8 cellular contexts compared by ENCODE assay signal in the genomic region with DNA sequence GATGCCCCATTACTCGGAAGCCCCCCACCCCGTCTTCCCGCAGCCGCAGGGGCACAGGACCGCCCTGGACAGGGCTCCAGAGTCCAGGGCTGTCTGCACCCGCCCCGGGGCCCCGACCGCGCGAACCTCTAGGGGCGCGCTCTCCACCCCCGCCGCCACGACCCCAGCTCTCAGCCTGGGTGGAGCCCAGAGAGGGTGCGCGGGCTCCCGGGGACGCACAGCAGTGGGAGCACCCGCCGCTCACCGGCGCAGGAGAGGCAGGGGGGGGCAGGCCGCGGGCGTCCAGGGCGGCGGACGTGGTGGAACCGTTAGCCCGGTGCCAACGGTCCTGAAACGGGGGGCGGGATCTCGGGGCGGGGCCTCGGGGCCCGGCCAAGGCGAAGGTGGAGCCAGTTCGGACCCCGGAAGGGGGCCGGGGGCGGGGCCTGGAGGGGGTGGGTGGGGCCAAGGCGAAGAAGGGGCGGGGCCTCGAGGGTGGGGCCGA. TPM values are rescaled to one million over a fixed set of nuclear protein-coding genes. Genes with fewer than 3 reads are reported as not detected.
A peak's percentile ranks its signal among the peaks of the same experiment; 100 is the strongest.
DNase-seq lines count a peak whose midpoint lies in the region; ATAC-seq and TF ChIP-seq lines count a peak whose summit lies in the region.

A gene with protein sequence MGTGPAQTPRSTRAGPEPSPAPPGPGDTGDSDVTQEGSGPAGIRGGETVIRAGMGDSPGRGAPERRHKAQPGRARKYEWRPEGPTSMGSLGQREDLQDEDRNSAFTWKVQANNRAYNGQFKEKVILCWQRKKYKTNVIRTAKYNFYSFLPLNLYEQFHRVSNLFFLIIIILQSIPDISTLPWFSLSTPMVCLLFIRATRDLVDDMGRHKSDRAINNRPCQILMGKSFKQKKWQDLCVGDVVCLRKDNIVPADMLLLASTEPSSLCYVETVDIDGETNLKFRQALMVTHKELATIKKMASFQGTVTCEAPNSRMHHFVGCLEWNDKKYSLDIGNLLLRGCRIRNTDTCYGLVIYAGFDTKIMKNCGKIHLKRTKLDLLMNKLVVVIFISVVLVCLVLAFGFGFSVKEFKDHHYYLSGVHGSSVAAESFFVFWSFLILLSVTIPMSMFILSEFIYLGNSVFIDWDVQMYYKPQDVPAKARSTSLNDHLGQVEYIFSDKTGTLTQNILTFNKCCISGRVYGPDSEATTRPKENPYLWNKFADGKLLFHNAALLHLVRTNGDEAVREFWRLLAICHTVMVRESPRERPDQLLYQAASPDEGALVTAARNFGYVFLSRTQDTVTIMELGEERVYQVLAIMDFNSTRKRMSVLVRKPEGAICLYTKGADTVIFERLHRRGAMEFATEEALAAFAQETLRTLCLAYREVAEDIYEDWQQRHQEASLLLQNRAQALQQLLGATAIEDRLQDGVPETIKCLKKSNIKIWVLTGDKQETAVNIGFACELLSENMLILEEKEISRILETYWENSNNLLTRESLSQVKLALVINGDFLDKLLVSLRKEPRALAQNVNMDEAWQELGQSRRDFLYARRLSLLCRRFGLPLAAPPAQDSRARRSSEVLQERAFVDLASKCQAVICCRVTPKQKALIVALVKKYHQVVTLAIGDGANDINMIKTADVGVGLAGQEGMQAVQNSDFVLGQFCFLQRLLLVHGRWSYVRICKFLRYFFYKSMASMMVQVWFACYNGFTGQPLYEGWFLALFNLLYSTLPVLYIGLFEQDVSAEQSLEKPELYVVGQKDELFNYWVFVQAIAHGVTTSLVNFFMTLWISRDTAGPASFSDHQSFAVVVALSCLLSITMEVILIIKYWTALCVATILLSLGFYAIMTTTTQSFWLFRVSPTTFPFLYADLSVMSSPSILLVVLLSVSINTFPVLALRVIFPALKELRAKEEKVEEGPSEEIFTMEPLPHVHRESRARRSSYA (N-terminal part only) (minus strand): TSS at position 335 of the 484 bp plus-strand sequence. CDS start 540 bp downstream, outside the sequence.

- no peak for TF ChIP-seq POLR2A in heart left ventricle (IDR thresholded peaks at IDR 0.05)

- CTCF ChIA-PET in activated CD8-positive, alpha-beta T cell treated with anti-CD3 and anti-CD28 coated beads, Interleukin-2, amount 10 ng/mL, durations not matched to agents 7 days and 5 days (lab: Charles Lee): interaction anchor here (1.3 to 1.6 kb wide), 3 partner anchors 14 to 26 kb away, joined by 4 to 8 read pairs (median 6); no protein-coding TSS in a partner anchor

- H3K36me3 Mint-ChIP-seq in activated CD8-positive, alpha-beta T cell treated with anti-CD3 and anti-CD28 coated beads, Interleukin-2, amount 10 ng/mL, durations not matched to agents 7 days and 5 days (ENCODE audit: low read depth): peaks cover 5% of the 10 kb centered on the region

- H3K27ac ChIP-seq in heart left ventricle (peak within 1 kb of the TSS in 9 of 12 donors; percentile 39 to 83 (median 63)), right cardiac atrium (ENCODE audit: low read length) (peak within 1 kb of the TSS; percentile 40)

- WGBS in heart left ventricle, 4 donors: 0 to 5% (median 3%) methylated on average over 1 to 48 of the region's 48 CpGs
- 2% methylated on average over 48 of the region's 48 CpGs for WGBS in right cardiac atrium

- no peaks in the 10 kb centered on the region for H3K27me3 ChIP-seq in heart left ventricle
- no peaks in the 10 kb centered on the region for H3K27me3 ChIP-seq in right cardiac atrium (ENCODE audit: control insufficient read depth, insufficient read depth)

- peaks cover 24% of the 10 kb centered on the region for H3K4me1 Mint-ChIP-seq in activated CD8-positive, alpha-beta T cell treated with anti-CD3 and anti-CD28 coated beads, Interleukin-2, amount 10 ng/mL, durations not matched to agents 7 days and 5 days (ENCODE audit: low read depth)

- ATAC-seq in heart left ventricle: peak in 1 of 4 donors; percentile 6
- no peak for ATAC-seq in left ventricle myocardium superior
- peak; percentile 21 for ATAC-seq in HG03139 (IDR thresholded peaks at IDR 0.05; ENCODE audit: unreplicated experiment)
- ATAC-seq in activated CD8-positive, alpha-beta T cell treated with anti-CD3 and anti-CD28 coated beads, Interleukin-2, amount 10 ng/mL, durations not matched to agents 7 days and 5 days: peak; percentile 43
- no peak for ATAC-seq in right cardiac atrium
- no peak for ATAC-seq in GM21367 (IDR thresholded peaks at IDR 0.05; ENCODE audit: unreplicated experiment)

- peak within 1 kb of the TSS; percentile 89 for H3K4me3 Mint-ChIP-seq in activated CD8-positive, alpha-beta T cell treated with anti-CD3 and anti-CD28 coated beads, Interleukin-2, amount 10 ng/mL, durations not matched to agents 7 days and 5 days

- H3K27ac Mint-ChIP-seq in activated CD8-positive, alpha-beta T cell treated with anti-CD3 and anti-CD28 coated beads, Interleukin-2, amount 10 ng/mL, durations not matched to agents 7 days and 5 days: peak within 1 kb of the TSS; percentile 100

- in situ Hi-C loops in G401 (cut with HindIII; ENCODE audit: low sequenced_read_pairs): no loop called here

- POLR2A ChIA-PET in activated CD8-positive, alpha-beta T cell treated with anti-CD3 and anti-CD28 coated beads, Interleukin-2, amount 10 ng/mL, durations not matched to agents 7 days and 5 days (lab: Charles Lee): interaction anchor here (0.5 to 0.6 kb wide), 2 partner anchors 1316 to 1796 kb away, joined by 3 read pairs; no protein-coding TSS in a partner anchor

- H3K36me3 ChIP-seq in heart left ventricle: peaks cover 0 to 28% (median 22%) of the 10 kb centered on the region in 9 donors

- H3K4me1 ChIP-seq in heart left ventricle (peaks cover 0 to 22% (median 13%) of the 10 kb centered on the region in 12 donors), right cardiac atrium (ENCODE audit: control insufficient read depth, insufficient read depth, low read length) (peaks cover 3% of the 10 kb centered on the region)

- DNase-seq in heart left ventricle (no peak), left ventricle myocardium superior (no peak), right cardiac atrium (no peak), G401 (ENCODE audit: low spot score) (no peak)
- no peak for DNase-seq in activated CD8-positive, alpha-beta T cell treated with anti-CD3 and anti-CD28 coated beads, Interleukin-2, amount 10 ng/mL, durations not matched to agents 7 days and 5 days
- DNase-seq in stimulated activated CD4-positive, alpha-beta T cell treated with anti-CD3 and anti-CD28 coated beads, TNF-alpha, amount 100 ng/mL, for 48 hours (ENCODE audit: low read depth in 3 of 3): peak; percentile 13 to 79 (median 56)

- intact Hi-C loops in heart left ventricle (cut with DNase I) (no loop called here), left ventricle myocardium superior (cut with micrococcal nuclease) (no loop called here), right cardiac atrium (cut with DNase I) (no loop called here)

- TF ChIP-seq CTCF in heart left ventricle (IDR thresholded peaks at IDR 0.05): peak in 4 of 12 donors; percentile 10 to 14 (median 12)

- no peaks in the 10 kb centered on the region for H3K27me3 Mint-ChIP-seq in activated CD8-positive, alpha-beta T cell treated with anti-CD3 and anti-CD28 coated beads, Interleukin-2, amount 10 ng/mL, durations not matched to agents 7 days and 5 days (ENCODE audit: low read depth)

- H3K9me3 Mint-ChIP-seq in activated CD8-positive, alpha-beta T cell treated with anti-CD3 and anti-CD28 coated beads, Interleukin-2, amount 10 ng/mL, durations not matched to agents 7 days and 5 days (ENCODE audit: insufficient read depth): no peaks in the 10 kb centered on the region

- no peaks in the 10 kb centered on the region for H3K9me3 ChIP-seq in heart left ventricle
- H3K9me3 ChIP-seq in right cardiac atrium (ENCODE audit: control insufficient read depth, low read length): no peaks in the 10 kb centered on the region

- H3K4me3 ChIP-seq in heart left ventricle (peak within 1 kb of the TSS; percentile 23 to 70 (median 60)), right cardiac atrium (ENCODE audit: low read length) (peak within 1 kb of the TSS; percentile 59)

RNA-seq across cellular contexts. Expression of the gene that starts here (rescaled TPM):
- total RNA-seq in heart left ventricle (1 to 10 TPM in 3 of 9 donors, under 1 TPM in 6; 0.19 to 3.5 (median 0.72) TPM), left ventricle myocardium superior (0.89 TPM), right cardiac atrium (1 to 10 TPM in 3 of 4 donors, under 1 TPM in 1; 0.53 to 1.9 (median 1.5) TPM)
- polyA plus RNA-seq in heart left ventricle (under 1 TPM; 0.42 to 0.78 TPM), right cardiac atrium (0.97 TPM)
- total RNA-seq in activated CD8-positive, alpha-beta T cell treated with anti-CD3 and anti-CD28 coated beads, Interleukin-2, amount 10 ng/mL, durations not matched to agents 7 days and 5 days: 10 to 100 TPM; 20.2 to 27.8 TPM
- 2.5 and 5.5 TPM in 2 replicates for total RNA-seq in G401 (2014; rRNA removed; shearing (Covaris generic))

Comparison
In these comparisons a context has a peak if more than half of its experiments do, and no peak if none do; other contexts are left out.
1. ATAC-seq: peak in HG03139 (single experiment) and activated CD8-positive, alpha-beta T cell treated with anti-CD3 and anti-CD28 coated beads, Interleukin-2, amount 10 ng/mL, durations not matched to agents 7 days and 5 days (single experiment); none in left ventricle myocardium superior (single experiment), right cardiac atrium (0 of 2) and GM21367 (single experiment).
2. DNase-seq: peak in stimulated activated CD4-positive, alpha-beta T cell treated with anti-CD3 and anti-CD28 coated beads, TNF-alpha, amount 100 ng/mL, for 48 hours (3 of 3); none in heart left ventricle (0 of 5), left ventricle myocardium superior (single experiment), activated CD8-positive, alpha-beta T cell treated with anti-CD3 and anti-CD28 coated beads, Interleukin-2, amount 10 ng/mL, durations not matched to agents 7 days and 5 days (single experiment), right cardiac atrium (0 of 3) and G401 (single experiment).